In genomic region chr2:64124571-64124970, GRCh38 we compare ENCODE assay signal across 19 cellular contexts. TPM values are rescaled to one million over a fixed set of nuclear protein-coding genes. Genes with fewer than 3 reads are reported as not detected.
DNase-seq lines count a peak whose midpoint lies in the region; ATAC-seq, FAIRE-seq and TF ChIP-seq lines count a peak whose summit lies in the region.
"Had no signal": no experiment of that assay in that cellular context is flagged by ENCODE, and none has a peak within 500 bp of the region (broad histone marks: within the 10 kb centered on the region; RNA-seq: fewer than 3 reads in every experiment).

No MANE protein-coding gene starts in this region.

- H3K27me3 ChIP-seq in colonic mucosa, result no peaks in the 10 kb centered on the region
- no peaks in the 10 kb centered on the region for H3K27me3 ChIP-seq in mucosa of rectum (ENCODE audit: control insufficient read depth in 2 of 2, insufficient read depth in 2 of 2, low read length in 2 of 2)
- no peaks in the 10 kb centered on the region for H3K27me3 ChIP-seq in A673 (replicated peaks; ENCODE audit: insufficient read depth, low read depth, low read length, poor library complexity)
- H3K27me3 ChIP-seq in tibial nerve, result no peaks in the 10 kb centered on the region
- H3K27me3 ChIP-seq: SJSA1 had no signal

- H3K27ac ChIP-seq in colonic mucosa (peak overlapping the region; percentile 64), mucosa of rectum (ENCODE audit: low read depth in 2 of 2, low read length in 2 of 2) (peak overlapping the region; percentile 30 to 38), A673 (ENCODE audit: low read depth, low read length, poor library complexity, severe bottlenecking) (no peak overlapping the region), tibial nerve (no peak overlapping the region)
- H3K27ac ChIP-seq: C4-2B, PC-9, SJSA1 had no signal

- peaks cover 15% of the 10 kb centered on the region for H3K4me1 ChIP-seq in colonic mucosa
- peaks cover 13 to 56% of the 10 kb centered on the region in 2 donors for H3K4me1 ChIP-seq in mucosa of rectum (ENCODE audit: control insufficient read depth in 2 of 2, insufficient read depth in 2 of 2, low read length in 2 of 2)
- H3K4me1 ChIP-seq in A673 (ENCODE audit: insufficient read depth, low read length, poor library complexity, severe bottlenecking), result peaks cover 16% of the 10 kb centered on the region
- H3K4me1 ChIP-seq in tibial nerve, result peaks cover 0 to 39% (median 20%) of the 10 kb centered on the region in 4 donors
- H3K4me1 ChIP-seq: SJSA1 had no signal

- CTCF ChIA-PET in A673 (lab: Charles Lee), result interaction anchor here (0.5 kb wide), 1 partner anchor 15 kb away, joined by 11 read pairs; no protein-coding TSS in a partner anchor

- H3K9ac ChIP-seq in colonic mucosa (ENCODE audit: low read depth in 2 of 2, low read length in 2 of 2) (peak overlapping the region in 1 of 2 donors; percentile 9), mucosa of rectum (ENCODE audit: low read depth in 1 of 2, low read length in 2 of 2) (no peak overlapping the region)

- H3K4me1 Mint-ChIP-seq in activated T-cell treated with anti-CD3 and anti-CD28 coated beads, Interleukin-2, amount 50 U/mL, for 72 hours (ENCODE audit: low read depth), result peaks cover 85% of the 10 kb centered on the region

- H3K9me3 Mint-ChIP-seq in activated T-cell treated with anti-CD3 and anti-CD28 coated beads, Interleukin-2, amount 50 U/mL, for 72 hours, result no peaks in the 10 kb centered on the region
- H3K9me3 Mint-ChIP-seq: GM23338 had no signal

- TF ChIP-seq CTCF in colonic mucosa (IDR thresholded peaks at IDR 0.05) (no peak), A673 (conservative IDR thresholded peaks at IDR 0.05; ENCODE audit: low read depth, low read length) (no peak), tibial nerve (IDR thresholded peaks at IDR 0.05) (no peak)

- FAIRE-seq in GM18507 (lab: Jason Lieb, UNC), result peak; percentile 21
- FAIRE-seq: A204.1 had no signal

- no peak for TF ChIP-seq POLR2A in tibial nerve (IDR thresholded peaks at IDR 0.05)

- ATAC-seq in activated T-cell treated with anti-CD3 and anti-CD28 coated beads, Interleukin-2, amount 50 U/mL, for 72 hours (replicated peaks in 1 of 2), result peak in 1 of 2 donors; percentile 54
- ATAC-seq in GM19023 (IDR thresholded peaks at IDR 0.05; ENCODE audit: unreplicated experiment), result no peak
- ATAC-seq: GM23338 had no signal

- POLR2A ChIA-PET in A673 (lab: Charles Lee; ENCODE audit: low non-redundant PET), result no interaction called here

- H3K36me3 Mint-ChIP-seq in activated T-cell treated with anti-CD3 and anti-CD28 coated beads, Interleukin-2, amount 50 U/mL, for 72 hours (ENCODE audit: insufficient read depth in 2 of 2), result peaks cover 1 to 5% of the 10 kb centered on the region in 2 donors

- no peaks in the 10 kb centered on the region for H3K9me3 ChIP-seq in colonic mucosa
- no peaks in the 10 kb centered on the region for H3K9me3 ChIP-seq in mucosa of rectum (ENCODE audit: control insufficient read depth in 2 of 2, low read length in 2 of 2)
- no peaks in the 10 kb centered on the region for H3K9me3 ChIP-seq in A673 (ENCODE audit: low read depth, low read length, poor library complexity, severe bottlenecking)
- no peaks in the 10 kb centered on the region for H3K9me3 ChIP-seq in tibial nerve
- H3K9me3 ChIP-seq: SJSA1 had no signal

- BruUV-seq in A673 (replicated peaks; lab: Mats Ljungman, UMichigan), result no TSS peak

- H3K4me3 ChIP-seq in colonic mucosa, result no peak overlapping the region
- peak overlapping the region in 1 of 2 donors; percentile 28 for H3K4me3 ChIP-seq in mucosa of rectum (ENCODE audit: low read length in 2 of 2)
- no peak overlapping the region for H3K4me3 ChIP-seq in A673 (ENCODE audit: low read depth, low read length, poor library complexity, severe bottlenecking)
- H3K4me3 ChIP-seq in tibial nerve, result no peak overlapping the region
- H3K4me3 ChIP-seq: GM23338, PC-9, SJSA1 had no signal

- H3K27ac Mint-ChIP-seq in activated T-cell treated with anti-CD3 and anti-CD28 coated beads, Interleukin-2, amount 50 U/mL, for 72 hours, result peak overlapping the region; percentile 68
- H3K27ac Mint-ChIP-seq: GM23338 had no signal

- DNase-seq in activated T-cell treated with anti-CD3 and anti-CD28 coated beads, Interleukin-2, amount 50 U/mL, for 72 hours, result no peak
- no peak for DNase-seq in activated T-cell treated with anti-CD3 and anti-CD28 coated beads for 4 hours
- DNase-seq in GM18507 (ENCODE audit: extremely low spot score, insufficient read length, low read depth), result no peak
- no peak for DNase-seq in colonic mucosa
- no peak for DNase-seq in A673 (ENCODE audit: low spot score)
- no peak for DNase-seq in tibial nerve (ENCODE audit: low spot score in 2 of 2)
- DNase-seq: COR-L47, EL, NCI-H1436, NCI-H2029 treated with DMSO at 0.1 percent for 48 hours, NCI-H510A, NCI-H82, PC-9 had no signal

- H3K36me3 ChIP-seq in colonic mucosa, result no peaks in the 10 kb centered on the region
- H3K36me3 ChIP-seq in mucosa of rectum (ENCODE audit: control insufficient read depth in 2 of 2, insufficient read depth in 2 of 2, low read length in 2 of 2), result no peaks in the 10 kb centered on the region
- no peaks in the 10 kb centered on the region for H3K36me3 ChIP-seq in A673 (ENCODE audit: insufficient read depth, low read length, poor library complexity, severe bottlenecking)
- H3K36me3 ChIP-seq in tibial nerve, result no peaks in the 10 kb centered on the region
- H3K36me3 ChIP-seq: SJSA1 had no signal

- H3K4me3 Mint-ChIP-seq in activated T-cell treated with anti-CD3 and anti-CD28 coated beads, Interleukin-2, amount 50 U/mL, for 72 hours, result no peak overlapping the region
- H3K4me3 Mint-ChIP-seq: GM23338 had no signal

- no peak for TF ChIP-seq EP300 in tibial nerve (IDR thresholded peaks at IDR 0.05)

- H3K27me3 Mint-ChIP-seq in activated T-cell treated with anti-CD3 and anti-CD28 coated beads, Interleukin-2, amount 50 U/mL, for 72 hours (ENCODE audit: low read depth), result no peaks in the 10 kb centered on the region

- intact Hi-C loops in colonic mucosa (cut with DNase I), result no loop called here
- intact Hi-C loops in A673 (cut with micrococcal nuclease; ENCODE audit: unreplicated experiment), result no loop called here

RNA-seq across cellular contexts. Expression of gene PELI1, which starts 19.6 kb away (rescaled TPM):
- total RNA-seq in activated T-cell treated with anti-CD3 and anti-CD28 coated beads, Interleukin-2, amount 50 U/mL, for 72 hours, result 10 to 100 TPM; 33.1 to 59.4 TPM
- 10 to 100 TPM; 34.3 to 57.6 TPM for total RNA-seq in colonic mucosa
- 35.1 and 36.9 TPM in 2 replicates for total RNA-seq in A673 (2021)
- 10 to 100 TPM; 18.4 to 31.0 (median 24.6) TPM for total RNA-seq in tibial nerve

Comparison
In these comparisons a context has a peak if more than half of its experiments do, and no peak if none do; other contexts are left out.
1. H3K27ac ChIP-seq: peak in colonic mucosa (single experiment) and mucosa of rectum (2 of 2); none in A673 (single experiment) and tibial nerve (0 of 4).